Comparison of ENCODE assay signal across 14 cellular contexts in the genomic region with DNA sequence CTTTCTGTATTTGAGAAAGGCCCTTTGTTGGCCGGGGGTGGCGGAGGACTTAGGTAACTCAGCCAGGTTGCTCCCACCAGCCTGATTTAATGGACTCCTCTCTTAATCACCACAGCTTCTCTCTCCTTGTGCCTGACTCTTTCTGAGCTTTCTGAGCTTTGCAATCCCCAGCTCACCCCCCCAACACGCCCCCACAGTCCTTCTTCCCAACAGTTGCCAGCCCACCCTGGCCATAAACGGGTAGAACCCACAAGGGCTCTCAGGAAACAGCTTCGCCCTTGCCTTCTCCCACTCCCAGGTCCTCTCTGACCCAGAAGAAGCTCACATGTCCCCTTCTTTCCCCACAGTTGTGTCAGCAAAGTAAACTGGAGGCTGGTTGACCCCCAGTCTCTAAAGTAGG. TPM values are rescaled to one million over a fixed set of nuclear protein-coding genes. Genes with fewer than 3 reads are reported as not detected.
DNase-seq lines count a peak whose midpoint lies in the region; ATAC-seq lines count a peak whose summit lies in the region.
"Had no signal": no experiment of that assay in that cellular context is flagged by ENCODE, and none has a peak within 500 bp of the region (broad histone marks: within the 10 kb centered on the region; RNA-seq: fewer than 3 reads in every experiment).

No MANE protein-coding gene starts in this region.

- no peak for DNase-seq in T-helper 1 cell
- DNase-seq in T-helper 17 cell: no peak
- no peak for DNase-seq in naive B cell
- no peak for DNase-seq in activated T-helper 1 cell treated with anti-CD3 and anti-CD28 coated beads, Interleukin-12 subunit alpha, Interleukin-12 subunit beta, Interleukin-2, Interleukin-4 antibody, amounts not matched to agents 30 ng/mL and 10 ng/mL and 1 ng/mL, durations not matched to agents 14 hours and 24 hours and 36 hours (ENCODE audit: low spot score)
- no peak for DNase-seq in DMS79 (lab: John Stamatoyannopoulos, UW)
- no peak for DNase-seq in NCI-H526 treated with DMSO at 0.1 percent for 48 hours (lab: John Stamatoyannopoulos, UW)
- DNase-seq: ACHN, NCI-H1105 treated with DMSO at 0.1 percent for 48 hours, NCI-H2029 treated with DMSO at 0.1 percent for 48 hours, OCI-M1 had no signal

- H3K9me3 Mint-ChIP-seq in T-helper 1 cell treated with Interleukin-12 subunit alpha and Interleukin-12 subunit beta and Interleukin-4 antibody, amounts not matched to agents 30 μg/mL and 1 μg/mL, for 36 hours: no peaks in the 10 kb centered on the region
- no peaks in the 10 kb centered on the region for H3K9me3 Mint-ChIP-seq in naive B cell
- H3K9me3 Mint-ChIP-seq in stimulated activated memory B cell treated with anti-CD40 and anti-IgM and Interleukin-4, amounts not matched to agents 10 μg/mL and 1 μg/mL and 100 μg/mL, for 72 hours: no peaks in the 10 kb centered on the region
- no peaks in the 10 kb centered on the region for H3K9me3 Mint-ChIP-seq in activated T-helper 1 cell treated with anti-CD3 and anti-CD28 coated beads, Interleukin-12 subunit alpha, Interleukin-12 subunit beta, Interleukin-2, Interleukin-4 antibody, amounts not matched to agents 30 ng/mL and 10 ng/mL and 1 ng/mL, durations not matched to agents 14 hours and 24 hours and 36 hours
- H3K9me3 Mint-ChIP-seq: IgD-negative memory B cell had no signal

- H3K9me3 ChIP-seq in T-helper 17 cell (ENCODE audit: control insufficient read depth, low read length, poor library complexity, severe bottlenecking): no peaks in the 10 kb centered on the region
- H3K9me3 ChIP-seq: SJSA1 had no signal

- H3K36me3 Mint-ChIP-seq in T-helper 1 cell treated with Interleukin-12 subunit alpha and Interleukin-12 subunit beta and Interleukin-4 antibody, amounts not matched to agents 30 μg/mL and 1 μg/mL, for 36 hours (ENCODE audit: low read depth): no peaks in the 10 kb centered on the region
- H3K36me3 Mint-ChIP-seq in T-helper 17 cell (ENCODE audit: low read depth) (no peaks in the 10 kb centered on the region), naive B cell (no peaks in the 10 kb centered on the region)
- no peaks in the 10 kb centered on the region for H3K36me3 Mint-ChIP-seq in stimulated activated memory B cell treated with anti-CD40 and anti-IgM and Interleukin-4, amounts not matched to agents 10 μg/mL and 1 μg/mL and 100 μg/mL, for 72 hours
- H3K36me3 Mint-ChIP-seq in activated T-helper 1 cell treated with anti-CD3 and anti-CD28 coated beads, Interleukin-12 subunit alpha, Interleukin-12 subunit beta, Interleukin-2, Interleukin-4 antibody, amounts not matched to agents 30 ng/mL and 10 ng/mL and 1 ng/mL, durations not matched to agents 14 hours and 24 hours and 36 hours (ENCODE audit: low read depth): no peaks in the 10 kb centered on the region

- H3K27me3 Mint-ChIP-seq in T-helper 1 cell treated with Interleukin-12 subunit alpha and Interleukin-12 subunit beta and Interleukin-4 antibody, amounts not matched to agents 30 μg/mL and 1 μg/mL, for 36 hours (ENCODE audit: low read depth): no peaks in the 10 kb centered on the region
- H3K27me3 Mint-ChIP-seq in T-helper 17 cell (no peaks in the 10 kb centered on the region), naive B cell (no peaks in the 10 kb centered on the region)
- no peaks in the 10 kb centered on the region for H3K27me3 Mint-ChIP-seq in stimulated activated memory B cell treated with anti-CD40 and anti-IgM and Interleukin-4, amounts not matched to agents 10 μg/mL and 1 μg/mL and 100 μg/mL, for 72 hours
- peaks cover 4% of the 10 kb centered on the region for H3K27me3 Mint-ChIP-seq in activated T-helper 1 cell treated with anti-CD3 and anti-CD28 coated beads, Interleukin-12 subunit alpha, Interleukin-12 subunit beta, Interleukin-2, Interleukin-4 antibody, amounts not matched to agents 30 ng/mL and 10 ng/mL and 1 ng/mL, durations not matched to agents 14 hours and 24 hours and 36 hours (ENCODE audit: insufficient read depth)
- H3K27me3 Mint-ChIP-seq: IgD-negative memory B cell had no signal

- ATAC-seq in T-helper 17 cell (no peak), naive B cell (ENCODE audit: low read depth in 2 of 2) (no peak)
- ATAC-seq in stimulated activated memory B cell treated with anti-CD40 and anti-IgM and Interleukin-4, amounts not matched to agents 10 μg/mL and 1 μg/mL and 100 μg/mL, for 72 hours: no peak

- intact Hi-C loops in activated T-helper 1 cell treated with anti-CD3 and anti-CD28 coated beads, Interleukin-12 subunit alpha, Interleukin-12 subunit beta, Interleukin-2, Interleukin-4 antibody, amounts not matched to agents 30 ng/mL and 10 ng/mL and 1 ng/mL, durations not matched to agents 14 hours and 24 hours and 36 hours (cut with micrococcal nuclease): no loop called here

- peak overlapping the region; percentile 20 for H3K27ac Mint-ChIP-seq in T-helper 1 cell treated with Interleukin-12 subunit alpha and Interleukin-12 subunit beta and Interleukin-4 antibody, amounts not matched to agents 30 μg/mL and 1 μg/mL, for 36 hours
- H3K27ac Mint-ChIP-seq in T-helper 17 cell: peak overlapping the region; percentile 69
- peak overlapping the region; percentile 3 to 63 (median 50) for H3K27ac Mint-ChIP-seq in naive B cell
- peak overlapping the region; percentile 22 for H3K27ac Mint-ChIP-seq in stimulated activated memory B cell treated with anti-CD40 and anti-IgM and Interleukin-4, amounts not matched to agents 10 μg/mL and 1 μg/mL and 100 μg/mL, for 72 hours
- no peak overlapping the region for H3K27ac Mint-ChIP-seq in activated T-helper 1 cell treated with anti-CD3 and anti-CD28 coated beads, Interleukin-12 subunit alpha, Interleukin-12 subunit beta, Interleukin-2, Interleukin-4 antibody, amounts not matched to agents 30 ng/mL and 10 ng/mL and 1 ng/mL, durations not matched to agents 14 hours and 24 hours and 36 hours
- H3K27ac Mint-ChIP-seq: IgD-negative memory B cell had no signal

- H3K4me1 Mint-ChIP-seq in T-helper 1 cell treated with Interleukin-12 subunit alpha and Interleukin-12 subunit beta and Interleukin-4 antibody, amounts not matched to agents 30 μg/mL and 1 μg/mL, for 36 hours (ENCODE audit: low read depth): peaks cover 8% of the 10 kb centered on the region
- H3K4me1 Mint-ChIP-seq in T-helper 17 cell: peaks cover 17% of the 10 kb centered on the region
- peaks cover 23 to 49% (median 49%) of the 10 kb centered on the region in 3 donors for H3K4me1 Mint-ChIP-seq in naive B cell
- H3K4me1 Mint-ChIP-seq in stimulated activated memory B cell treated with anti-CD40 and anti-IgM and Interleukin-4, amounts not matched to agents 10 μg/mL and 1 μg/mL and 100 μg/mL, for 72 hours: peaks cover 22% of the 10 kb centered on the region
- peaks cover 22% of the 10 kb centered on the region for H3K4me1 Mint-ChIP-seq in activated T-helper 1 cell treated with anti-CD3 and anti-CD28 coated beads, Interleukin-12 subunit alpha, Interleukin-12 subunit beta, Interleukin-2, Interleukin-4 antibody, amounts not matched to agents 30 ng/mL and 10 ng/mL and 1 ng/mL, durations not matched to agents 14 hours and 24 hours and 36 hours (ENCODE audit: low read depth)

- H3K4me3 Mint-ChIP-seq in T-helper 1 cell treated with Interleukin-12 subunit alpha and Interleukin-12 subunit beta and Interleukin-4 antibody, amounts not matched to agents 30 μg/mL and 1 μg/mL, for 36 hours: no peak overlapping the region
- no peak overlapping the region for H3K4me3 Mint-ChIP-seq in T-helper 17 cell
- no peak overlapping the region for H3K4me3 Mint-ChIP-seq in naive B cell
- no peak overlapping the region for H3K4me3 Mint-ChIP-seq in stimulated activated memory B cell treated with anti-CD40 and anti-IgM and Interleukin-4, amounts not matched to agents 10 μg/mL and 1 μg/mL and 100 μg/mL, for 72 hours
- no peak overlapping the region for H3K4me3 Mint-ChIP-seq in activated T-helper 1 cell treated with anti-CD3 and anti-CD28 coated beads, Interleukin-12 subunit alpha, Interleukin-12 subunit beta, Interleukin-2, Interleukin-4 antibody, amounts not matched to agents 30 ng/mL and 10 ng/mL and 1 ng/mL, durations not matched to agents 14 hours and 24 hours and 36 hours
- H3K4me3 Mint-ChIP-seq: IgD-negative memory B cell had no signal

RNA-seq across cellular contexts. Expression of a gene that starts 33.0 kb away (rescaled TPM):
- total RNA-seq in T-helper 17 cell: 100 to 1,000 TPM; 217 to 257 TPM
- 100 to 1,000 TPM in 5 of 6 donors, 10 to 100 TPM in 1; 99.2 to 447 (median 302) TPM for polyA plus RNA-seq in naive B cell (ENCODE audit: low read depth in 6 of 6)
- total RNA-seq in activated T-helper 1 cell treated with anti-CD3 and anti-CD28 coated beads, Interleukin-12 subunit alpha, Interleukin-12 subunit beta, Interleukin-2, Interleukin-4 antibody, amounts not matched to agents 30 ng/mL and 10 ng/mL and 1 ng/mL, durations not matched to agents 14 hours and 24 hours and 36 hours: 149 and 156 TPM in 2 replicates
